Comparison of ENCODE assay signal across 1 cellular context in genomic region chr19:14473073-14473790, GRCh38.
TF ChIP-seq lines count a peak whose summit lies in the region.

No MANE protein-coding gene starts in this region.

TF ChIP-seq in endothelial cell of umbilical vein, 7 proteins besides CTCF, POLR2A, EP300 and RAD21:
- TF ChIP-seq GATA2 (IDR thresholded peaks at IDR 0.05; ENCODE audit: insufficient read depth, insufficient read length, low read depth, low read length) (no peak), POLR2AphosphoS5 (IDR thresholded peaks at IDR 0.05; ENCODE audit: insufficient read depth, low read depth, low read length) (no peak), EZH2 (IDR thresholded peaks at IDR 0.05; ENCODE audit: borderline replicate concordance, low read depth, low read length, severe bottlenecking) (peak; percentile 23), FOS (IDR thresholded peaks at IDR 0.05; ENCODE audit: borderline replicate concordance, insufficient read depth, low read length) (no peak), JUN (IDR thresholded peaks at IDR 0.05; ENCODE audit: borderline replicate concordance, insufficient read depth, insufficient read length, low read depth) (no peak)
